Comparison of ENCODE assay signal across 40 cellular contexts in the genomic region with DNA sequence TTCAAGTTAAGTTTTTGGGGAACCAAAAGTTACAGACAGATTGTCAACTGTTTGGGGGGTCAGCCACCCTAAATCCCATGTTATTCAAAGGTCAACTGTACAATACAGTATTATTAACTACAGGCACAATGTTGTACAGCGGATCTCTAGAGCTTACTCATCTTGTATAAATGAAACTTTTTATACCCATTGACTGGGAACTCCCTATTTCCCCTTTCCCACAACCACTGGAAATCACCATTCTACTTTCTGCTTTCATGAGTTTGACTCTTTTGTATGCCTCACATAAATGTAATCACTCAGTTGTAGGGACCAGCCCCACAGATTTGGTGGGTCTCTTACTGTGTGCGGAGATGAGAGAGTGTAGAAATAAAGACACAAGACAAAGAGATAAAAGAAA. TPM values are rescaled to one million over a fixed set of nuclear protein-coding genes. Genes with fewer than 3 reads are reported as not detected.
"Had no signal": no experiment of that assay in that cellular context is flagged by ENCODE, and none has a peak within 500 bp of the region (broad histone marks: within the 10 kb centered on the region; RNA-seq: fewer than 3 reads in every experiment).

No MANE protein-coding gene starts in this region.

- H3K27me3 ChIP-seq: brain microvascular endothelial cell, Peyer's patch, SJSA1 had no signal

- H3K9me3 ChIP-seq: Peyer's patch, SJSA1, SK-N-SH had no signal

- FAIRE-seq: colon had no signal

- DNase-seq: activated CD4-positive, alpha-beta memory T cell treated with anti-CD3 and anti-CD28 coated beads, Interleukin-2, amount 10 ng/mL, durations not matched to agents 7 days and 5 days; activated CD4-positive, alpha-beta T cell treated with anti-CD3 and anti-CD28 coated beads for 1 hour; activated CD4-positive, alpha-beta T cell treated with anti-CD3 and anti-CD28 coated beads for 48 hours; activated CD4-positive, CD25-positive, alpha-beta regulatory T cell; activated effector memory CD4-positive, alpha-beta T cell treated with anti-CD3 and anti-CD28 coated beads, Interleukin-2, amount 50 U/mL, for 16 hours; activated naive CD4-positive, alpha-beta T cell; activated naive CD4-positive, alpha-beta T cell treated with anti-CD3 and anti-CD28 coated beads, Interleukin-2, amount 50 U/mL, for 16 hours; activated naive CD8-positive, alpha-beta T cell treated with anti-CD3 and anti-CD28 coated beads for 36 hours; activated T-cell treated with anti-CD3 and anti-CD28 coated beads, Interleukin-2, amount 50 U/mL, for 1 hour; activated T-cell treated with anti-CD3 and anti-CD28 coated beads, Interleukin-2, amount 50 U/mL, for 72 hours; amniotic stem cell; aorta; brain microvascular endothelial cell; central memory CD4-positive, alpha-beta T cell; MM.1S; MV-4-11; NCI-H1092; NCI-H1436 treated with DMSO at 0.1 percent for 48 hours; NCI-H1694 treated with DMSO at 0.1 percent for 48 hours; NCI-H2029; NCI-H2107; NCI-H2171; NCI-H510A; NCI-H526; NCI-H748 treated with DMSO at 0.1 percent for 48 hours; NK-92 treated with Interleukin-12 subunit alpha and Interleukin-12 subunit beta, amount 100 ng/mL, for 24 hours; PC-3; Peyer's patch; RPMI8226; SHP77 treated with DMSO at 0.1 percent for 48 hours; SK-N-SH; T-cell; T1000; WERI-Rb-1 had no signal

- H3K36me3 ChIP-seq: brain microvascular endothelial cell, Peyer's patch, SJSA1, WERI-Rb-1 had no signal

- ATAC-seq: PC-3, T-cell had no signal

- H3K27ac ChIP-seq: brain microvascular endothelial cell, Peyer's patch, SJSA1, WERI-Rb-1 had no signal

- H3K9ac ChIP-seq: SK-N-SH had no signal

- H3K4me1 ChIP-seq: Peyer's patch, SJSA1 had no signal

- H3K4me2 ChIP-seq: SK-N-SH had no signal

- H3K4me3 ChIP-seq: Peyer's patch, SJSA1 had no signal

RNA-seq across cellular contexts. Expression of a gene that starts 57.8 kb away (rescaled TPM):
- total RNA-seq: activated CD4-positive, alpha-beta memory T cell treated with anti-CD3 and anti-CD28 coated beads, Interleukin-2, amount 10 ng/mL, durations not matched to agents 7 days and 5 days; activated CD8-positive, alpha-beta memory T cell treated with anti-CD3 and anti-CD28 coated beads for 36 hours; activated naive CD8-positive, alpha-beta T cell treated with anti-CD3 and anti-CD28 coated beads for 36 hours; activated T-cell treated with anti-CD3 and anti-CD28 coated beads, Interleukin-2, amount 50 U/mL, for 72 hours; activated T-helper 17 cell treated with anti-CD3 and anti-CD28 coated beads, Interleukin-2, amount 50 U/mL, for 72 hours; cerebellum; Peyer's patch; SJSA1; T-cell; T-helper 2 cell treated with Interferon-gamma antibody and Interleukin-4, amounts not matched to agents 100 ng/mL and 5 ng/mL, for 36 hours had no signal
- polyA plus RNA-seq: aorta, SK-N-SH had no signal
